ENCODE assay signal across 8 cellular contexts in genomic region chr17:73196500-73196899, GRCh38. TPM values are rescaled to one million over a fixed set of nuclear protein-coding genes. Genes with fewer than 3 reads are reported as not detected.
DNase-seq lines count a peak whose midpoint lies in the region; ATAC-seq and TF ChIP-seq lines count a peak whose summit lies in the region.

No MANE protein-coding gene starts in this region.

- no peak for ATAC-seq in HG03469 (IDR thresholded peaks at IDR 0.05; ENCODE audit: unreplicated experiment)
- ATAC-seq in GM18909 (IDR thresholded peaks at IDR 0.05; ENCODE audit: poor library complexity, unreplicated experiment), result no peak
- no peak for ATAC-seq in GM18868 (IDR thresholded peaks at IDR 0.05; ENCODE audit: unreplicated experiment)

- in situ Hi-C loops in brain microvascular endothelial cell (cut with HindIII; ENCODE audit: low pct_ligation_motif_present, low sequenced_read_pairs), result loop anchor here (25.0 kb wide), 1 partner anchor 209 kb away; no protein-coding TSS in a partner anchor

- CTCF ChIA-PET in AG04450 (lab: Charles Lee), result interaction anchor here (1.0 to 2.4 kb wide), 6 partner anchors 31 to 637 kb away, joined by 4 to 16 read pairs (median 6); no protein-coding TSS in a partner anchor

- WGBS in liver, result 63% methylated on average over 13 of the region's 13 CpGs

- peak; percentile 64 to 72 for TF ChIP-seq RAD21 in liver (IDR thresholded peaks at IDR 0.05)

- no peak for DNase-seq in AG04450 (ENCODE audit: low read depth, low spot score)
- peak; percentile 18 for DNase-seq in brain microvascular endothelial cell
- no peak for DNase-seq in RPMI8226

- no peak overlapping the region for H2AFZ ChIP-seq in Loucy (ENCODE audit: low read length)

- H3K4me1 ChIP-seq in Loucy (ENCODE audit: insufficient read depth, low read length, poor library complexity, severe bottlenecking) (peaks cover 26% of the 10 kb centered on the region), liver (ENCODE audit: control insufficient read depth in 4 of 4, insufficient read depth in 4 of 4, low read length in 3 of 4) (peaks cover 4 to 43% (median 32%) of the 10 kb centered on the region in 4 donors)

- H3K27ac ChIP-seq in AG04450 (ENCODE audit: low read depth, low read length) (no peak overlapping the region), brain microvascular endothelial cell (no peak overlapping the region), liver (ENCODE audit: low read depth in 1 of 2, low read length in 2 of 2) (peak overlapping the region; percentile 48 to 53)

- peak overlapping the region; percentile 2 for H3K4me2 ChIP-seq in Loucy (ENCODE audit: low read depth, low read length, poor library complexity, severe bottlenecking)

- no peaks in the 10 kb centered on the region; the same call in 1 of the 2 replicates for H3K9me3 ChIP-seq in AG04450 (ENCODE audit: control insufficient read depth, insufficient read depth, low read length)
- H3K9me3 ChIP-seq in Loucy (ENCODE audit: insufficient read depth, low read depth, low read length), result no peaks in the 10 kb centered on the region
- no peaks in the 10 kb centered on the region for H3K9me3 ChIP-seq in liver (ENCODE audit: control insufficient read depth in 4 of 4, low read length in 3 of 4)

- POLR2A ChIA-PET in AG04450 (lab: Yijun Ruan, JAX), result no interaction called here

- no peaks in the 10 kb centered on the region for H3K9me2 ChIP-seq in Loucy (replicated peaks; ENCODE audit: low read depth, low read length)

- no peak overlapping the region for H3K9ac ChIP-seq in Loucy (ENCODE audit: low read depth, low read length, poor library complexity, severe bottlenecking)
- no peak overlapping the region for H3K9ac ChIP-seq in liver (ENCODE audit: low read depth in 1 of 2, low read length in 2 of 2)

- H3K36me3 ChIP-seq in Loucy (ENCODE audit: insufficient read depth, low read length), result peaks cover 51% of the 10 kb centered on the region
- H3K36me3 ChIP-seq in brain microvascular endothelial cell (replicated peaks), result peaks cover 52% of the 10 kb centered on the region
- H3K36me3 ChIP-seq in liver (ENCODE audit: control insufficient read depth in 4 of 4, insufficient read depth in 3 of 4, low read depth in 1 of 4, low read length in 3 of 4), result peaks cover 11 to 44% (median 30%) of the 10 kb centered on the region in 4 donors

- H3K27me3 ChIP-seq in AG04450 (ENCODE audit: control insufficient read depth, insufficient read depth, low read length), result no peaks in the 10 kb centered on the region
- no peaks in the 10 kb centered on the region for H3K27me3 ChIP-seq in Loucy (ENCODE audit: insufficient read depth, low read length, poor library complexity, severe bottlenecking)
- no peaks in the 10 kb centered on the region for H3K27me3 ChIP-seq in brain microvascular endothelial cell (replicated peaks)
- H3K27me3 ChIP-seq in liver (ENCODE audit: control insufficient read depth in 4 of 4, insufficient read depth in 4 of 4, low read length in 3 of 4), result no peaks in the 10 kb centered on the region

- H3K4me3 ChIP-seq in AG04450 (ENCODE audit: low read depth, low read length), result no peak overlapping the region
- no peak overlapping the region for H3K4me3 ChIP-seq in Loucy (ENCODE audit: low read length, poor library complexity, severe bottlenecking)
- no peak overlapping the region for H3K4me3 ChIP-seq in brain microvascular endothelial cell (ENCODE audit: low read depth, low read length)
- H3K4me3 ChIP-seq in liver (ENCODE audit: low read depth in 1 of 3, low read length in 3 of 3), result no peak overlapping the region

- 0 out of 2 replicates have a peak, but pooled peaks have one; percentile 7 for TF ChIP-seq CTCF in AG04450 (IDR thresholded peaks at IDR 0.05; ENCODE audit: low read depth, low read length)
- no peak for TF ChIP-seq CTCF in Loucy (conservative IDR thresholded peaks at IDR 0.05; ENCODE audit: low read length)
- peak; percentile 63 for TF ChIP-seq CTCF in brain microvascular endothelial cell (IDR thresholded peaks at IDR 0.05; ENCODE audit: low read depth, low read length, missing control alignments)
- peak; percentile 26 for TF ChIP-seq CTCF in liver (IDR thresholded peaks at IDR 0.05; ENCODE audit: low read depth, low read length, missing input control)

- H3K79me2 ChIP-seq in Loucy (ENCODE audit: insufficient read depth, low read length), result peaks cover 66% of the 10 kb centered on the region

- H3F3A ChIP-seq in Loucy (ENCODE audit: low read depth), result no peaks in the 10 kb centered on the region

- H4K20me1 ChIP-seq in Loucy (ENCODE audit: insufficient read depth, low read length, poor library complexity, severe bottlenecking), result peaks cover 5% of the 10 kb centered on the region

TF ChIP-seq in liver, 16 proteins besides CTCF, POLR2A, EP300 and RAD21:
- TF ChIP-seq JUND (IDR thresholded peaks at IDR 0.05) (no peak), ATF3 (IDR thresholded peaks at IDR 0.05) (no peak), SP1 (IDR thresholded peaks at IDR 0.05) (no peak), TAF1 (conservative IDR thresholded peaks at IDR 0.05) (no peak), HNF4A (conservative IDR thresholded peaks at IDR 0.05) (no peak), RXRA (IDR thresholded peaks at IDR 0.05) (no peak), GABPA (IDR thresholded peaks at IDR 0.05 in 1 of 2, conservative IDR thresholded peaks at IDR 0.05 in 1 of 2) (peak; percentile 49 to 76)

RNA-seq across cellular contexts. Expression of gene COG1, which starts 3.6 kb away (rescaled TPM):
- 30.2 and 36.9 TPM in 2 replicates for polyA plus RNA-seq in AG04450 (2011; rRNA removed)
- 42.8 and 59.6 TPM in 2 replicates for polyA minus RNA-seq in AG04450 (2011; rRNA and poly(A)+ RNA removed)
- 10 to 100 TPM in 1 of 2 donors, 1 to 10 TPM in 1; 6.9 to 13.6 TPM for total RNA-seq in liver
- polyA plus RNA-seq in liver, result 10 to 100 TPM; 10.4 to 16.5 TPM

RNA-seq across cellular contexts. Expression of gene SSTR2, which starts 31.7 kb away (rescaled TPM):
- polyA plus RNA-seq in AG04450 (2011; rRNA removed) (0.11 and 0.15 TPM in 2 replicates), liver (under 1 TPM; 0.12 to 0.38 TPM)
- polyA minus RNA-seq in AG04450 (2011; rRNA and poly(A)+ RNA removed), result 0.22 and 0.28 TPM in 2 replicates
- total RNA-seq in liver, result 1 to 10 TPM in 1 of 2 donors, under 1 TPM in 1; 0.84 to 1.1 TPM

Comparison
In these comparisons a context has a peak if more than half of its experiments do, and no peak if none do; other contexts are left out.
1. H3K27ac ChIP-seq: peak in liver (2 of 2); none in AG04450 (single experiment) and brain microvascular endothelial cell (single experiment).